ENCODE assay signal across 9 cellular contexts in the genomic region with DNA sequence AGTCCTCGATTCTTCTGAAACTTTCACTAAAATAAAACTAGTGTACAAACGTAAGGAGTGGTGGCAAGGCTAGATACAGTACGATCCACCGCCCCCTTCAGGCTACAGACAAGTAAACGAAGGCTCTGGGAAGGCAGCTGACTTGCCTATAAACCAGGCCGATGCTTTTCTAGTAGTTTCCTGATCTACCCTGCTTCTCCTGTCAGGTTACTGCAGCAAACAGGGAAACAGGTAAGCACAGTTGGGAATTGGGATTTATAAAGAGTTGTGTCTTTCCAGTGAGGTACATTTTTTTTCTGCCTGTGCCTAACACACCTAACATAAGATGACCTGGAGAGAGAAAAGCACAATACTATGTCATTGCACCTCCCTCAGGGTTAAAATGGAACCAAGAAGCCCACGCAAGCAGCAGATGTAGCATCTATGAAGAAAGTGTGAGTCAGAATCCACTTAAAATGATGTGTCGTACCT.
DNase-seq lines count a peak whose midpoint lies in the region; ATAC-seq, FAIRE-seq and TF ChIP-seq lines count a peak whose summit lies in the region.
"Had no signal": no experiment of that assay in that cellular context is flagged by ENCODE, and none has a peak within 500 bp of the region (broad histone marks: within the 10 kb centered on the region; RNA-seq: fewer than 3 reads in every experiment).

No MANE protein-coding gene starts in this region.

- TF ChIP-seq EP300 in transverse colon (IDR thresholded peaks at IDR 0.05; ENCODE audit: low read depth) = no peak

- ATAC-seq in GM21528 (IDR thresholded peaks at IDR 0.05; ENCODE audit: low FRiP score, unreplicated experiment) = no peak

- TF ChIP-seq CTCF in OCI-LY7 (conservative IDR thresholded peaks at IDR 0.05; ENCODE audit: low read length) (peak; percentile 64), kidney (IDR thresholded peaks at IDR 0.05; ENCODE audit: borderline replicate concordance, extremely low read depth, insufficient read depth) (peak; percentile 13), transverse colon (IDR thresholded peaks at IDR 0.05) (peak; percentile 20 to 46 (median 40))

- 30 to 36% methylated on average over 4 to 8 of the region's 8 CpGs for WGBS in transverse colon (ENCODE audit: low coverage in 1 of 2), 2 donors

- H3K27me3 ChIP-seq in adipocyte (replicated peaks; ENCODE audit: control insufficient read depth, insufficient read depth, low read length) = peaks cover 4% of the 10 kb centered on the region
- no peaks in the 10 kb centered on the region for H3K27me3 ChIP-seq in transverse colon
- H3K27me3 ChIP-seq: BLaER1 had no signal

- H3K4me1 ChIP-seq in OCI-LY7 (ENCODE audit: insufficient read depth, low read length, poor library complexity, severe bottlenecking) = no peaks in the 10 kb centered on the region
- H3K4me1 ChIP-seq in adipocyte (ENCODE audit: control insufficient read depth, insufficient read depth, low read length) = no peaks in the 10 kb centered on the region
- no peaks in the 10 kb centered on the region for H3K4me1 ChIP-seq in kidney (ENCODE audit: control insufficient read depth in 1 of 2, insufficient read depth in 1 of 2, low read depth in 1 of 2, low read length in 2 of 2)
- peaks cover 0 to 6% (median 0%) of the 10 kb centered on the region in 4 donors for H3K4me1 ChIP-seq in transverse colon
- H3K4me1 ChIP-seq: BLaER1 had no signal

- no peaks in the 10 kb centered on the region for H4K20me1 ChIP-seq in OCI-LY7 (ENCODE audit: insufficient read depth, low read length)
- H4K20me1 ChIP-seq: BLaER1 had no signal

- no peak overlapping the region for H3K4me2 ChIP-seq in OCI-LY7 (ENCODE audit: low read length)
- H3K4me2 ChIP-seq: BLaER1 had no signal

- CTCF ChIA-PET in OCI-LY7 (lab: Charles Lee; ENCODE audit: unreplicated experiment) = no interaction called here

- no TSS peak for BruUV-seq in OCI-LY7 (replicated peaks; lab: Mats Ljungman, UMichigan)

- intact Hi-C loops in OCI-LY7 (cut with micrococcal nuclease; ENCODE audit: unreplicated experiment) (loop anchor here (10.0 kb wide), 1 partner anchor 511 kb away; no protein-coding TSS in a partner anchor), kidney (cut with DNase I) (no loop called here), transverse colon (cut with DNase I; ENCODE audit: low total_unique reads) (loop anchor here (10.0 kb wide), 1 partner anchor 841 kb away; the partner anchor contains the start of gene GPR45)

- peak; percentile 5 for DNase-seq in NCI-H1694 treated with DMSO at 0.1 percent for 48 hours (lab: John Stamatoyannopoulos, UW)
- no peak for DNase-seq in NCI-H1694 (lab: John Stamatoyannopoulos, UW)
- peak; percentile 43 for DNase-seq in OCI-LY7 (ENCODE audit: low spot score)
- peak; percentile 60 for DNase-seq in adipocyte (ENCODE audit: low read depth)
- DNase-seq in kidney = no peak
- peak; percentile 53 for DNase-seq in transverse colon
- no peak for DNase-seq in RCC 7860 (ENCODE audit: low spot score)

- TF ChIP-seq POLR2A in transverse colon (IDR thresholded peaks at IDR 0.05) = no peak

- H3K9me2 ChIP-seq in OCI-LY7 (ENCODE audit: insufficient read depth, low read length) = no peaks in the 10 kb centered on the region

- H3K36me3 ChIP-seq in OCI-LY7 (ENCODE audit: insufficient read depth, low read length) (no peaks in the 10 kb centered on the region), adipocyte (ENCODE audit: control insufficient read depth, insufficient read depth, low read length, severe bottlenecking) (no peaks in the 10 kb centered on the region), kidney (ENCODE audit: control insufficient read depth in 1 of 2, insufficient read depth in 2 of 2, low read length in 2 of 2) (no peaks in the 10 kb centered on the region), transverse colon (no peaks in the 10 kb centered on the region)

- in situ Hi-C loops in transverse colon (cut with MboI; ENCODE audit: low pct_ligation_motif_present in 1 of 4, low pct_unique_long_range_greater_than_20kb in 1 of 4, low sequenced_read_pairs in 3 of 4) = loop anchor here in 1 of 4 donors (25.0 kb wide), 1 partner anchor 498 kb away; no protein-coding TSS in a partner anchor

- POLR2A ChIA-PET in OCI-LY7 (lab: Charles Lee) = no interaction called here

- no peaks in the 10 kb centered on the region for H3K79me2 ChIP-seq in OCI-LY7 (ENCODE audit: insufficient read depth, low read depth, low read length)

- H3K9ac ChIP-seq in adipocyte (ENCODE audit: low read length) (no peak overlapping the region), kidney (ENCODE audit: low read length in 2 of 2) (no peak overlapping the region)
- H3K9ac ChIP-seq: BLaER1 had no signal

- H3K4me3 ChIP-seq in OCI-LY7 (ENCODE audit: low read depth, low read length, poor library complexity, severe bottlenecking) (no peak overlapping the region), adipocyte (ENCODE audit: low read length) (no peak overlapping the region), kidney (ENCODE audit: low read length in 2 of 2) (no peak overlapping the region), transverse colon (no peak overlapping the region)
- H3K4me3 ChIP-seq: BLaER1 had no signal

- FAIRE-seq in kidney (lab: Jason Lieb, UNC) (no peak), RCC 7860 (lab: Jason Lieb, UNC) (no peak)

- no peaks in the 10 kb centered on the region for H3K9me3 ChIP-seq in OCI-LY7 (ENCODE audit: low read length)
- H3K9me3 ChIP-seq in adipocyte (ENCODE audit: control insufficient read depth, low read length) = peaks cover 15% of the 10 kb centered on the region
- H3K9me3 ChIP-seq in kidney (ENCODE audit: control insufficient read depth in 1 of 2, low read length in 2 of 2) = no peaks in the 10 kb centered on the region
- H3K9me3 ChIP-seq in transverse colon = no peaks in the 10 kb centered on the region

- H3K27ac ChIP-seq in OCI-LY7 (ENCODE audit: low read depth, low read length, poor library complexity, severe bottlenecking) (no peak overlapping the region), kidney (ENCODE audit: low read depth in 2 of 2, low read length in 2 of 2) (no peak overlapping the region), transverse colon (no peak overlapping the region)
- H3K27ac ChIP-seq: BLaER1 had no signal

- no peak overlapping the region for H2AFZ ChIP-seq in OCI-LY7 (ENCODE audit: low read length)

Comparison
In these comparisons a context has a peak if more than half of its experiments do, and no peak if none do; other contexts are left out.
1. DNase-seq: peak in NCI-H1694 treated with DMSO at 0.1 percent for 48 hours (single experiment), OCI-LY7 (single experiment), adipocyte (single experiment) and transverse colon (single experiment); none in NCI-H1694 (single experiment), kidney (single experiment) and RCC 7860 (single experiment).
2. CTCF ChIP-seq: peak in every context shown above with its lines; median percentile 64 in OCI-LY7; 40 in transverse colon; 13 in kidney.